17 cellular contexts compared by ENCODE assay signal in the genomic region with DNA sequence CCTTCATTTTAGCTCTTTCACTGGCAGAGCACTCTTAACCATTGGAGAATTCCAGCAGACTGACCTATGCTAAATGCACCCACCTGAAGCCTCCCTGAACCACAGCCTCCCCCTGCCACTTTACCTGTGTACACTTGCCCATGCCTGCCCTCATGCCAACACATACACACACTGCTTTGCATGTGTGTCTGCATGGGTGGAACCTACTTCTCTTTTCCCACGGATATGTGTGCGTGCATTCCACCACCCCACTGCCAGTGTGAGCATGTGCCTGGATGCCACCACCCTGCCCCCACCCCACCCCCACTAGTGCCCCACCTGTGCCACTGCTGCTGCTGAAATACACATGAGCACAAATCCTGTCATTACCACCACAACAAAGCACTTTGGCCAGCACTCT. TPM values are rescaled to one million over a fixed set of nuclear protein-coding genes. Genes with fewer than 3 reads are reported as not detected.
DNase-seq lines count a peak whose midpoint lies in the region; ATAC-seq and TF ChIP-seq lines count a peak whose summit lies in the region.
"Had no signal": no experiment of that assay in that cellular context is flagged by ENCODE, and none has a peak within 500 bp of the region (broad histone marks: within the 10 kb centered on the region; RNA-seq: fewer than 3 reads in every experiment).

No MANE protein-coding gene starts in this region.

- no peak for DNase-seq in CD4-positive, alpha-beta T cell
- DNase-seq in activated B cell treated with CpG ODN at 0.5 μM for 24 hours (no peak), neuronal stem cell (ENCODE audit: low spot score) (no peak), NCI-H2196 treated with DMSO at 0.1 percent for 48 hours (lab: John Stamatoyannopoulos, UW; ENCODE audit: unreplicated experiment) (no peak), SKM-1 (lab: John Stamatoyannopoulos, UW; ENCODE audit: unreplicated experiment) (no peak)
- DNase-seq: 8988T; C1 segment of cervical spinal cord; CD8-positive, alpha-beta T cell; COR-L47; DND-41; GDM1; GM23248; H7 had no signal

- no peak overlapping the region for H2BK120ac ChIP-seq in neuronal stem cell (ENCODE audit: low read depth, low read length)

- no peaks in the 10 kb centered on the region for H3K79me1 ChIP-seq in neuronal stem cell (ENCODE audit: low read depth, low read length)

- no peak overlapping the region for H4K8ac ChIP-seq in neuronal stem cell (ENCODE audit: low read depth, low read length)

- H3K14ac ChIP-seq in neuronal stem cell (ENCODE audit: low read length), result no peak overlapping the region

- no peak for TF ChIP-seq CTCF in CD4-positive, alpha-beta T cell (IDR thresholded peaks at IDR 0.05)
- no peak for TF ChIP-seq CTCF in activated B cell treated with CpG ODN at 0.5 μM for 24 hours (IDR thresholded peaks at IDR 0.05)

- H3K4ac ChIP-seq in neuronal stem cell (ENCODE audit: low read length), result peak overlapping the region; percentile 17

- no peak overlapping the region for H2BK12ac ChIP-seq in neuronal stem cell (ENCODE audit: low read length)

- H3K4me1 Mint-ChIP-seq in CD4-positive, alpha-beta T cell (ENCODE audit: low read depth), result peaks cover 23% of the 10 kb centered on the region
- H3K4me1 Mint-ChIP-seq in activated B cell treated with CpG ODN at 0.5 μM for 24 hours, result peaks cover 31% of the 10 kb centered on the region

- H2AFZ ChIP-seq in neuronal stem cell (ENCODE audit: low read length), result no peak overlapping the region
- H2AFZ ChIP-seq: GM23248 had no signal

- peaks cover 8% of the 10 kb centered on the region for H3K9me3 Mint-ChIP-seq in CD4-positive, alpha-beta T cell
- peaks cover 15% of the 10 kb centered on the region for H3K9me3 Mint-ChIP-seq in activated B cell treated with CpG ODN at 0.5 μM for 24 hours

- WGBS in neuronal stem cell (ENCODE audit: extremely low coverage in 2 of 2, insufficient read length in 2 of 2, insufficient replicate concordance in 1 of 2), 2 donors, result no CpG with 5 or more reads among the region's 2 CpGs

- CTCF ChIA-PET in CD4-positive, alpha-beta T cell (lab: Charles Lee), result interaction anchor here (0.6 kb wide), 1 partner anchor 21 kb away, joined by 5 read pairs; no protein-coding TSS in a partner anchor
- CTCF ChIA-PET in activated B cell treated with CpG ODN at 0.5 μM for 24 hours (lab: Charles Lee), result interaction anchor here (1.5 to 5.1 kb wide), 2 partner anchors 9 to 442 kb away, joined by 4 to 28 read pairs; no protein-coding TSS in a partner anchor

- no peak for ATAC-seq in CD4-positive, alpha-beta T cell (ENCODE audit: poor library complexity)
- peak; percentile 52 for ATAC-seq in activated B cell treated with CpG ODN at 0.5 μM for 24 hours (ENCODE audit: low read depth)
- peak; percentile 22 for ATAC-seq in esophagus mucosa
- ATAC-seq in GM18858 (IDR thresholded peaks at IDR 0.05; ENCODE audit: unreplicated experiment), result no peak
- ATAC-seq in GM21717 (IDR thresholded peaks at IDR 0.05; ENCODE audit: unreplicated experiment), result no peak
- ATAC-seq: CD8-positive, alpha-beta T cell had no signal

- H2AK5ac ChIP-seq in neuronal stem cell (ENCODE audit: low read depth, low read length), result no peak overlapping the region

- no peak overlapping the region for H2BK15ac ChIP-seq in neuronal stem cell (ENCODE audit: low read length)

- no peak overlapping the region for H3K4me3 Mint-ChIP-seq in CD4-positive, alpha-beta T cell
- no peak overlapping the region for H3K4me3 Mint-ChIP-seq in activated B cell treated with CpG ODN at 0.5 μM for 24 hours
- H3K4me3 Mint-ChIP-seq: CD8-positive, alpha-beta T cell had no signal

- no peak overlapping the region for H3K23ac ChIP-seq in neuronal stem cell (ENCODE audit: low read depth, low read length, poor library complexity)

- no peak overlapping the region for H4K91ac ChIP-seq in neuronal stem cell (ENCODE audit: low read depth, low read length, poor library complexity)

- H3K4me3 ChIP-seq in neuronal stem cell (ENCODE audit: low read length in 2 of 2), result no peak overlapping the region
- H3K4me3 ChIP-seq: GM23248 had no signal

- no peak overlapping the region for H3K9ac ChIP-seq in neuronal stem cell (ENCODE audit: low read depth, low read length, poor library complexity)
- H3K9ac ChIP-seq: GM23248 had no signal

- peak overlapping the region; percentile 57 for H3K27ac Mint-ChIP-seq in CD4-positive, alpha-beta T cell
- peak overlapping the region; percentile 42 for H3K27ac Mint-ChIP-seq in activated B cell treated with CpG ODN at 0.5 μM for 24 hours
- H3K27ac Mint-ChIP-seq: CD8-positive, alpha-beta T cell had no signal

- no peaks in the 10 kb centered on the region for H3K36me3 ChIP-seq in neuronal stem cell (replicated peaks in 1 of 2; ENCODE audit: control insufficient read depth in 2 of 2, insufficient read depth in 2 of 2, low read length in 2 of 2)

- H2BK5ac ChIP-seq in neuronal stem cell (ENCODE audit: low read length), result no peak overlapping the region

- POLR2A ChIA-PET in CD4-positive, alpha-beta T cell (lab: Charles Lee), result interaction anchor here (1.1 kb wide), 2 partner anchors 24 to 49 kb away, joined by 3 read pairs; partner anchors contain the start of gene EEA1
- POLR2A ChIA-PET in activated B cell treated with CpG ODN at 0.5 μM for 24 hours (lab: Charles Lee), result interaction anchor here (1.2 kb wide), 1 partner anchor 49 kb away, joined by 5 read pairs; the partner anchor contains the start of gene EEA1

- H3K27ac ChIP-seq in CD4-positive, alpha-beta T cell (ENCODE audit: low read depth, low read length), result no peak overlapping the region
- no peak overlapping the region for H3K27ac ChIP-seq in neuronal stem cell (replicated peaks; ENCODE audit: low read length)
- H3K27ac ChIP-seq: GM23248, HL-60 had no signal

- H3K18ac ChIP-seq in neuronal stem cell (ENCODE audit: low read length), result no peak overlapping the region

- peaks cover 13% of the 10 kb centered on the region for H3K9me3 ChIP-seq in CD4-positive, alpha-beta T cell (ENCODE audit: control insufficient read depth, low read length)
- peaks cover 0 to 8% of the 10 kb centered on the region in 2 donors for H3K9me3 ChIP-seq in neuronal stem cell (replicated peaks in 1 of 2; ENCODE audit: control insufficient read depth in 2 of 2, insufficient read depth in 1 of 2, low read depth in 1 of 2, low read length in 2 of 2)

- H3K4me2 ChIP-seq in neuronal stem cell (ENCODE audit: insufficient read depth, low read length, poor library complexity, severe bottlenecking), result no peak overlapping the region

- no peaks in the 10 kb centered on the region for H3K36me3 Mint-ChIP-seq in CD4-positive, alpha-beta T cell (ENCODE audit: low read depth)
- H3K36me3 Mint-ChIP-seq in activated B cell treated with CpG ODN at 0.5 μM for 24 hours (ENCODE audit: low read depth), result peaks cover 23% of the 10 kb centered on the region

- intact Hi-C loops in CD4-positive, alpha-beta T cell (cut with DNase I, micrococcal nuclease), result no loop called here
- intact Hi-C loops in activated B cell treated with CpG ODN at 0.5 μM for 24 hours (cut with micrococcal nuclease), result no loop called here

- no peaks in the 10 kb centered on the region for H3K27me3 ChIP-seq in CD4-positive, alpha-beta T cell (ENCODE audit: control insufficient read depth, insufficient read depth, low read length)
- no peaks in the 10 kb centered on the region for H3K27me3 ChIP-seq in neuronal stem cell (ENCODE audit: control insufficient read depth in 3 of 3, insufficient read depth in 3 of 3, low read depth in 1 of 3, low read length in 3 of 3)

- H3K27me3 Mint-ChIP-seq in CD4-positive, alpha-beta T cell, result no peaks in the 10 kb centered on the region
- no peaks in the 10 kb centered on the region for H3K27me3 Mint-ChIP-seq in activated B cell treated with CpG ODN at 0.5 μM for 24 hours

- H3K4me1 ChIP-seq in neuronal stem cell (ENCODE audit: control insufficient read depth in 2 of 2, insufficient read depth in 1 of 2, low read depth in 1 of 2, low read length in 2 of 2), result no peaks in the 10 kb centered on the region

RNA-seq across cellular contexts. Expression of gene EEA1, which starts 49.5 kb away (rescaled TPM):
- 10 to 100 TPM; 10.5 to 11.1 TPM for total RNA-seq in CD4-positive, alpha-beta T cell
- total RNA-seq in activated B cell treated with CpG ODN at 0.5 μM for 24 hours (21.3 and 22.6 TPM in 2 replicates), esophagus mucosa (35.1 TPM)
- polyA plus RNA-seq in neuronal stem cell (2013, experiment 1 of 2), result 10.8 TPM
- 11.7 TPM for polyA plus RNA-seq in neuronal stem cell (2013, experiment 2 of 2)

Comparison
In these comparisons a context has a peak if more than half of its experiments do, and no peak if none do; other contexts are left out.
1. ATAC-seq: peak in activated B cell treated with CpG ODN at 0.5 μM for 24 hours (single experiment) and esophagus mucosa (single experiment); none in CD4-positive, alpha-beta T cell (single experiment), GM18858 (single experiment) and GM21717 (single experiment).